12 cellular contexts compared by ENCODE assay signal in the genomic region with DNA sequence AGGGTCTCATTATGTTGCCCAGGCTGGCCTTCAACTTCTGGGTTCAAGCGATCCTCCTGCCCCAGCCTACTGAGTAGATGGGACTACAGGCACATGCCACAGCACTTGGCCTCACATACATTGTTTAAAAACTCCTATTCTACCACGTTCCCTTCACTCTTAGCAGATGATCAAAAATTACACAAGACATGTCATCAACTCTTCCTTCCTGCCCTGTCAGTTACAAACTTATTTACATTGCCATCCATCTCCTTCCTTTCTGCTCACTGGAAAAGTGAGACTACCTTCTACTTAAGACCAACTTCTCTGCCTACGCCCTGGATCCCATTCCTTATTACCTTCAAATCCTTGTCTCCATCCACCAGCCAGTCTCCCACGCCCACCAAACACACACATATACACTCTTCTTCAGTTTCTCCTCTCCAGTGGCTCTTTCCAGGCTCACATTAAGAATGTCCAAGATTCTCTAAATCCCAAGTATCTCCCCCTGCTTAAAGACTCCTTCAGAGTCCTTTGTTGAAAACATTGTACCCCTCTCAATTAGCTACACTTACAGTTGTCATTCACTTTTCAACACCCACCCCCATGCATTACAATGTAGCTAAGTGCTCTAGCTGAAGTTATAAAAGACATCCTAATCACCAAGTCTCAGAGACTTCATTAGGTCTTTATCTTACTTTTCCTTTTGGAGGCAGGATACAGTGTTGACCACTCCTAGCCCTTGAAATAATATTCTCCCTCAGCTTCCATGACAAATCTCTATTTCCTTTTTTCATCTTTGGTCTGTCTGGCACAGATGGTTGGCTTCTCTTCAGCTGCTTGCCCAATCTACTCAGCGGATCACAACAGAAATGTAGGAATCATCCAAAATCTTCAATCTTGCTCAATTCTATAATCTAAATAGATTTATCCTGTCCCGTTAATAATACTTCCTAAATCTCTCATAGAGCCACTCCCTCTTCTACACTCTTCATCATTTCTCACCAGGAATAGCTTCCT. TPM values are rescaled to one million over a fixed set of nuclear protein-coding genes. Genes with fewer than 3 reads are reported as not detected.
DNase-seq lines count a peak whose midpoint lies in the region; TF ChIP-seq lines count a peak whose summit lies in the region.
"Had no signal": no experiment of that assay in that cellular context is flagged by ENCODE, and none has a peak within 500 bp of the region (broad histone marks: within the 10 kb centered on the region; RNA-seq: fewer than 3 reads in every experiment).

No MANE protein-coding gene starts in this region.

- TF ChIP-seq CTCF in fibroblast of the aortic adventitia (IDR thresholded peaks at IDR 0.05; ENCODE audit: insufficient read depth, low read length), result no peak

- peak; percentile 64 for DNase-seq in GM04503 (ENCODE audit: low read depth)
- DNase-seq in RPMI7951 (ENCODE audit: low read depth), result peak; percentile 22
- DNase-seq in fibroblast of the aortic adventitia (ENCODE audit: low read depth), result peak; percentile 91
- peak; percentile 76 for DNase-seq in stromal cell of bone marrow (ENCODE audit: low read depth)
- no peak for DNase-seq in SKM-1 treated with dmso at 0.1 percent for 144 hours (lab: John Stamatoyannopoulos, UW; ENCODE audit: unreplicated experiment)
- no peak for DNase-seq in GOT3 (lab: John Stamatoyannopoulos, UW)
- no peak for DNase-seq in activated CD4-positive, alpha-beta T cell treated with anti-CD3 and anti-CD28 coated beads, Interleukin-2, amount 50 U/mL, for 4 hours
- DNase-seq: activated CD4-positive, alpha-beta T cell treated with anti-CD3 and anti-CD28 coated beads, Interleukin-2, amount 10 ng/mL, durations not matched to agents 7 days and 5 days; heart right ventricle; NCI-H1436 treated with DMSO at 0.1 percent for 48 hours; NCI-H524 treated with DMSO at 0.1 percent for 48 hours; stimulated activated naive CD4-positive, alpha-beta T cell treated with Interleukin-2 at 50 U/mL for 16 hours had no signal

- H3K4me3 ChIP-seq in fibroblast of the aortic adventitia (ENCODE audit: low read depth, low read length), result no peak overlapping the region
- H3K4me3 ChIP-seq: heart right ventricle had no signal

RNA-seq across cellular contexts. Expression of a gene that starts 4.2 kb away (rescaled TPM):
- 13.5 and 21.4 TPM in 2 replicates for total RNA-seq in RPMI7951 (2014; rRNA removed; shearing (Covaris generic))
- total RNA-seq in fibroblast of the aortic adventitia (ENCODE audit: low replicate concordance), result 52.8 and 98.2 TPM in 2 replicates

RNA-seq across cellular contexts. Expression of a gene that starts 4.9 kb away (rescaled TPM):
- total RNA-seq in RPMI7951 (2014; rRNA removed; shearing (Covaris generic)), result 28.4 and 37.8 TPM in 2 replicates
- total RNA-seq in fibroblast of the aortic adventitia (ENCODE audit: low replicate concordance), result 28.7 and 33.3 TPM in 2 replicates

Comparison
In these comparisons a context has a peak if more than half of its experiments do, and no peak if none do; other contexts are left out.
1. DNase-seq: peak in GM04503 (single experiment), RPMI7951 (single experiment), fibroblast of the aortic adventitia (single experiment) and stromal cell of bone marrow (single experiment); none in SKM-1 treated with dmso at 0.1 percent for 144 hours (single experiment), GOT3 (single experiment) and activated CD4-positive, alpha-beta T cell treated with anti-CD3 and anti-CD28 coated beads, Interleukin-2, amount 50 U/mL, for 4 hours (0 of 2).